ENCODE assay signal across 8 cellular contexts in the genomic region with DNA sequence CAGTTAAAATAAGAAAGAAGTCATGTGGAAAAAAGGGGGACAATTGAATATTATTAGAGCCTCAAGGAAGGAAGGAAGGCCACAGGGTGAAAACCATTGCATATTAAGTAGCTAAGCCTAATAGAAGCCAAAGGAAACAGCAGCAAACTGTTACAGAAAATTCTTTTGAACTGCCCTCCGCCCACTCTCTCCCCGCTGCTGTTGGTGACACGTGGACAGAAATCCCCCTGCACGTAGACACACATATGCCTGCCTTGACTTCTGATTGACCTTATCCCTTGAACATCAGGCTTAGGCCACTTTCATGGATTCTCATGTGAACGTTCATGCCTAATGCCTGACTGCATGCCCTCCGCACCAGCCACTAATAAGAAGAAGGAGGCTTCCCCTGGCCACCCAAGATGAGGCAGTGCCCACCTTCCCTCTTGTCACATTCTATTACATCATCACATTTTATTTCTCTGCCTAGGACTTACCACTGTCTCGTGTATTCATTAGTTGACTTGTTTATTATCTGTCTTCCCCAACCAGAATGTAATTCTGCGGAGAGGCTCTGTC.
DNase-seq lines count a peak whose midpoint lies in the region; ATAC-seq, FAIRE-seq and TF ChIP-seq lines count a peak whose summit lies in the region.

No MANE protein-coding gene starts in this region.

- H3K36me3 Mint-ChIP-seq in T-cell: no peaks in the 10 kb centered on the region
- H3K36me3 Mint-ChIP-seq in nephron progenitor cell (ENCODE audit: low read depth): no peaks in the 10 kb centered on the region

- H3K27me3 Mint-ChIP-seq in T-cell (peaks cover 0 to 3% of the 10 kb centered on the region in 2 donors), nephron progenitor cell (ENCODE audit: low read depth, poor library complexity) (no peaks in the 10 kb centered on the region)

- no peaks in the 10 kb centered on the region for H3K9me3 Mint-ChIP-seq in T-cell
- no peaks in the 10 kb centered on the region for H3K9me3 Mint-ChIP-seq in nephron progenitor cell

- ATAC-seq in GM21737 (IDR thresholded peaks at IDR 0.05; ENCODE audit: unreplicated experiment) (peak; percentile 10), T-cell (replicated peaks in 1 of 4) (no peak), GM21381 (IDR thresholded peaks at IDR 0.05; ENCODE audit: unreplicated experiment) (no peak), HG03108 (IDR thresholded peaks at IDR 0.05; ENCODE audit: unreplicated experiment) (no peak)

- peaks cover 15 to 47% (median 22%) of the 10 kb centered on the region in 3 donors for H3K4me1 Mint-ChIP-seq in T-cell
- H3K4me1 Mint-ChIP-seq in nephron progenitor cell: peaks cover 50% of the 10 kb centered on the region

- DNase-seq in GM12891 (ENCODE audit: insufficient read length, low spot score): no peak
- no peak for DNase-seq in T-cell
- no peak for DNase-seq in nephron progenitor cell
- DNase-seq in H54 (ENCODE audit: insufficient read length, low spot score): no peak
- no peak for DNase-seq in SHP77 (lab: John Stamatoyannopoulos, UW)

- no peak for TF ChIP-seq POLR2A in GM12891 (IDR thresholded peaks at IDR 0.05; ENCODE audit: low read depth, low read length)
- no peak for TF ChIP-seq POLR2A in H54 (IDR thresholded peaks at IDR 0.05; ENCODE audit: low read depth, low read length)

- TF ChIP-seq CTCF in nephron progenitor cell (IDR thresholded peaks at IDR 0.05): no peak

- POLR2A ChIA-PET in T-cell (lab: Charles Lee): interaction anchor here in 1 of 2 donors (0.8 kb wide), 1 partner anchor 17 kb away, joined by 3 read pairs; no protein-coding TSS in a partner anchor

- FAIRE-seq in GM12891 (lab: Jason Lieb, UNC): no peak
- FAIRE-seq in H54 (lab: Jason Lieb, UNC): no peak

- CTCF ChIA-PET in T-cell (lab: Charles Lee): no interaction called here

- H3K4me3 Mint-ChIP-seq in T-cell: no peak overlapping the region
- H3K4me3 Mint-ChIP-seq in nephron progenitor cell: no peak overlapping the region

- H3K27ac Mint-ChIP-seq in T-cell (peak overlapping the region; percentile 40 to 68), nephron progenitor cell (peak overlapping the region; percentile 69)

TF ChIP-seq in GM12891, 5 proteins besides CTCF, POLR2A, EP300 and RAD21:
- TF ChIP-seq TAF1 (IDR thresholded peaks at IDR 0.05; ENCODE audit: low read depth, low read length) (no peak), POU2F2 (IDR thresholded peaks at IDR 0.05; ENCODE audit: low read depth, low read length) (peak; percentile 47; the same call in 1 of the 2 replicates)
TF ChIP-seq in GM12891: peak in this region for 1.
